ENCODE assay signal across 7 cellular contexts in the genomic region with DNA sequence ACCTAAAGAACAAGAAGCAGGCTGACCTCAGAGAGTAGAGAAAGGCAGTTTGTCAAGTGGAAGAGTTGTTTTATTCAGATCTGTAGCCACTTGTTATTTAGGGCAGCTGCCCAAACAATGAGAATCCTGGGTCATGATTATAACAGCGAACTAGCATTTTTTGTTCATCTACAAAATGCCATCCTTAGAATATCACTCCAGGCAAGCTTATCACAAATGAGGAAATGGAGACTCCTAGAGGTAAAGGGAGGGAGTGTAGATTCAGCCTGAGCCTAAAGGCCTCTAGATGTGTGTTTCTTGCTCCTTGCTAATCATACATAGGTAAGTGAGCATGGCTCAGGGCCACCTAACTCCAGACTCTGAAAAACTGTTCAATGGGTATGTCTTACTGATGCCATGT.
DNase-seq lines count a peak whose midpoint lies in the region; ATAC-seq and TF ChIP-seq lines count a peak whose summit lies in the region.

No MANE protein-coding gene starts in this region.

- no peaks in the 10 kb centered on the region for H3K36me3 ChIP-seq in right lobe of liver

- no peak overlapping the region for H3K27ac Mint-ChIP-seq in HFFc6
- H3K27ac Mint-ChIP-seq in activated CD4-positive, alpha-beta T cell treated with anti-CD3 and anti-CD28 coated beads, Interleukin-2, amount 10 ng/mL, durations not matched to agents 24 days and 14 days = no peak overlapping the region

- intact Hi-C loops in right lobe of liver (cut with DNase I) = no loop called here
- intact Hi-C loops in activated CD4-positive, alpha-beta T cell treated with anti-CD3 and anti-CD28 coated beads, Interleukin-2, amount 10 ng/mL, durations not matched to agents 24 days and 14 days (cut with micrococcal nuclease) = no loop called here

- H3K4me3 ChIP-seq in astrocyte of the cerebellum (ENCODE audit: low read depth, low read length) (no peak overlapping the region), right lobe of liver (no peak overlapping the region)

- H3K4me3 Mint-ChIP-seq in HFFc6 = no peak overlapping the region
- no peak overlapping the region for H3K4me3 Mint-ChIP-seq in activated CD4-positive, alpha-beta T cell treated with anti-CD3 and anti-CD28 coated beads, Interleukin-2, amount 10 ng/mL, durations not matched to agents 24 days and 14 days

- no peaks in the 10 kb centered on the region for H3K4me1 ChIP-seq in right lobe of liver

- TF ChIP-seq POLR2A in right lobe of liver (IDR thresholded peaks at IDR 0.05) = no peak

- ATAC-seq in GM18498 (IDR thresholded peaks at IDR 0.05; ENCODE audit: unreplicated experiment) (peak; percentile 75), right lobe of liver (peak; percentile 94 to 97 (median 94))

- no peaks in the 10 kb centered on the region; the same call in 1 of the 2 replicates for H3K9me3 Mint-ChIP-seq in HFFc6
- no peaks in the 10 kb centered on the region for H3K9me3 Mint-ChIP-seq in activated CD4-positive, alpha-beta T cell treated with anti-CD3 and anti-CD28 coated beads, Interleukin-2, amount 10 ng/mL, durations not matched to agents 24 days and 14 days

- DNase-seq in HFFc6 = peak; percentile 41
- peak; percentile 77 for DNase-seq in NCI-H146 treated with DMSO at 0.1 percent for 48 hours (lab: John Stamatoyannopoulos, UW; ENCODE audit: unreplicated experiment)
- peak; percentile 34 for DNase-seq in astrocyte of the cerebellum (ENCODE audit: low read depth)
- no peak for DNase-seq in right lobe of liver
- no peak for DNase-seq in activated T-cell treated with anti-CD3 and anti-CD28 coated beads for 4 hours
- no peak for DNase-seq in activated CD4-positive, alpha-beta T cell treated with anti-CD3 and anti-CD28 coated beads, Interleukin-2, amount 10 ng/mL, durations not matched to agents 24 days and 14 days

- peaks cover 16% of the 10 kb centered on the region for H3K4me1 Mint-ChIP-seq in HFFc6 (ENCODE audit: low read depth)
- H3K4me1 Mint-ChIP-seq in activated CD4-positive, alpha-beta T cell treated with anti-CD3 and anti-CD28 coated beads, Interleukin-2, amount 10 ng/mL, durations not matched to agents 24 days and 14 days = no peaks in the 10 kb centered on the region

- no peaks in the 10 kb centered on the region for H3K9me3 ChIP-seq in right lobe of liver

- H3K27me3 Mint-ChIP-seq in HFFc6 (ENCODE audit: insufficient read depth) = no peaks in the 10 kb centered on the region
- no peaks in the 10 kb centered on the region for H3K27me3 Mint-ChIP-seq in activated CD4-positive, alpha-beta T cell treated with anti-CD3 and anti-CD28 coated beads, Interleukin-2, amount 10 ng/mL, durations not matched to agents 24 days and 14 days

- no peak overlapping the region for H3K27ac ChIP-seq in right lobe of liver

- 67% methylated on average over 1 of the region's 1 CpG for WGBS in right lobe of liver (ENCODE audit: insufficient coverage, low coverage, low lambda C conversion rate, missing lambda C conversion rate)

- no peaks in the 10 kb centered on the region for H3K27me3 ChIP-seq in right lobe of liver

- in situ Hi-C loops in astrocyte of the cerebellum (cut with HindIII; ENCODE audit: low sequenced_read_pairs) = no loop called here

- no peaks in the 10 kb centered on the region for H3K36me3 Mint-ChIP-seq in HFFc6 (ENCODE audit: low read depth)
- H3K36me3 Mint-ChIP-seq in activated CD4-positive, alpha-beta T cell treated with anti-CD3 and anti-CD28 coated beads, Interleukin-2, amount 10 ng/mL, durations not matched to agents 24 days and 14 days (ENCODE audit: low read depth) = no peaks in the 10 kb centered on the region

- TF ChIP-seq CTCF in HFFc6 (IDR thresholded peaks at IDR 0.05) (peak; percentile 74), astrocyte of the cerebellum (IDR thresholded peaks at IDR 0.05; ENCODE audit: low read depth, low read length, missing control alignments) (peak; percentile 83), right lobe of liver (IDR thresholded peaks at IDR 0.05) (peak; percentile 68 to 85 (median 79))

Comparison
In these comparisons a context has a peak if more than half of its experiments do, and no peak if none do; other contexts are left out.
1. DNase-seq: peak in HFFc6 (single experiment), NCI-H146 treated with DMSO at 0.1 percent for 48 hours (single experiment) and astrocyte of the cerebellum (single experiment); none in right lobe of liver (0 of 3), activated T-cell treated with anti-CD3 and anti-CD28 coated beads for 4 hours (single experiment) and activated CD4-positive, alpha-beta T cell treated with anti-CD3 and anti-CD28 coated beads, Interleukin-2, amount 10 ng/mL, durations not matched to agents 24 days and 14 days (single experiment).
2. Peak in every context shown above with its lines, with median percentiles within 50 percentile points of each other: CTCF ChIP-seq.